33 cellular contexts compared by ENCODE assay signal in genomic region chr15:90222538-90222937, GRCh38. TPM values are rescaled to one million over a fixed set of nuclear protein-coding genes. Genes with fewer than 3 reads are reported as not detected.
"Had no signal": no experiment of that assay in that cellular context is flagged by ENCODE, and none has a peak within 500 bp of the region (broad histone marks: within the 10 kb centered on the region; RNA-seq: fewer than 3 reads in every experiment).

No MANE protein-coding gene starts in this region.

- DNase-seq: activated CD4-positive, alpha-beta T cell treated with anti-CD3 and anti-CD28 coated beads for 48 hours; activated CD4-positive, alpha-beta T cell treated with anti-CD3 and anti-CD28 coated beads, Interleukin-2, amount 50 U/mL, for 1 hour; activated CD4-positive, alpha-beta T cell treated with anti-CD3 and anti-CD28 coated beads, Interleukin-2, amount 50 U/mL, for 48 hours; activated CD8-positive, alpha-beta memory T cell treated with anti-CD3 and anti-CD28 coated beads, Interleukin-2, amount 10 ng/mL, durations not matched to agents 7 days and 5 days; activated CD8-positive, alpha-beta memory T cell treated with anti-CD3 and anti-CD28 coated beads, Interleukin-2, amount 50 U/mL, for 4 hours; activated CD8-positive, alpha-beta T cell treated with anti-CD3 and anti-CD28 coated beads for 36 hours; activated effector memory CD4-positive, alpha-beta T cell treated with anti-CD3 and anti-CD28 coated beads, Interleukin-2, amount 50 U/mL, for 16 hours; activated naive CD4-positive, alpha-beta T cell treated with anti-CD3 and anti-CD28 coated beads for 36 hours; activated naive CD8-positive, alpha-beta T cell treated with anti-CD3 and anti-CD28 coated beads for 36 hours; activated naive CD8-positive, alpha-beta T cell treated with anti-CD3 and anti-CD28 coated beads, Interleukin-2, amount 50 U/mL, for 24 hours; activated T-cell treated with anti-CD3 and anti-CD28 coated beads, Interleukin-2, amount 50 U/mL, for 1 hour; activated T-cell treated with anti-CD3 and anti-CD28 coated beads, Interleukin-2, amount 50 U/mL, for 48 hours; adrenal gland; amygdala; body of pancreas; caudate nucleus; cortex of kidney; dermis blood vessel endothelial cell; effector CD4-positive, alpha-beta T cell; effector memory CD8-positive, alpha-beta T cell; erythroblast; foreskin keratinocyte; gastrocnemius medialis; heart right ventricle; T-helper 2 cell had no signal

- H3K9me3 ChIP-seq: adrenal gland, body of pancreas, esophagus muscularis mucosa, gastrocnemius medialis, heart right ventricle had no signal

- H3K4me3 Mint-ChIP-seq: activated CD8-positive, alpha-beta memory T cell treated with anti-CD3 and anti-CD28 coated beads, Interleukin-2, amount 10 ng/mL, durations not matched to agents 7 days and 5 days; activated CD8-positive, alpha-beta T cell treated with anti-CD3 and anti-CD28 coated beads for 36 hours; activated naive CD4-positive, alpha-beta T cell treated with anti-CD3 and anti-CD28 coated beads for 36 hours; activated naive CD4-positive, alpha-beta T cell treated with anti-CD3 and anti-CD28 coated beads, Interleukin-2, amount 50 U/mL, for 24 hours; activated naive CD8-positive, alpha-beta T cell treated with anti-CD3 and anti-CD28 coated beads for 36 hours; activated naive CD8-positive, alpha-beta T cell treated with anti-CD3 and anti-CD28 coated beads, Interleukin-2, amount 50 U/mL, for 24 hours; activated T-helper 1 cell treated with anti-CD3 and anti-CD28 coated beads, Interleukin-12 subunit alpha, Interleukin-12 subunit beta, Interleukin-2, Interleukin-4 antibody, amounts not matched to agents 30 ng/mL and 10 ng/mL and 1 ng/mL, durations not matched to agents 14 hours and 24 hours and 36 hours; effector memory CD8-positive, alpha-beta T cell; WTC11 had no signal

- ATAC-seq: activated CD4-positive, CD25-positive, alpha-beta regulatory T cell treated with anti-CD3 and anti-CD28 coated beads, Interleukin-2, amount 50 U/mL, for 24 hours; activated CD8-positive, alpha-beta memory T cell treated with anti-CD3 and anti-CD28 coated beads, Interleukin-2, amount 10 ng/mL, durations not matched to agents 7 days and 5 days; activated CD8-positive, alpha-beta T cell treated with anti-CD3 and anti-CD28 coated beads for 36 hours; activated naive CD8-positive, alpha-beta T cell treated with anti-CD3 and anti-CD28 coated beads, Interleukin-2, amount 50 U/mL, for 24 hours; body of pancreas; effector memory CD8-positive, alpha-beta T cell; foreskin keratinocyte; gastrocnemius medialis; heart right ventricle; WTC11 had no signal

- H3K27ac Mint-ChIP-seq: activated CD8-positive, alpha-beta memory T cell treated with anti-CD3 and anti-CD28 coated beads, Interleukin-2, amount 10 ng/mL, durations not matched to agents 7 days and 5 days; activated CD8-positive, alpha-beta T cell treated with anti-CD3 and anti-CD28 coated beads for 36 hours; activated naive CD4-positive, alpha-beta T cell treated with anti-CD3 and anti-CD28 coated beads for 36 hours; activated naive CD4-positive, alpha-beta T cell treated with anti-CD3 and anti-CD28 coated beads, Interleukin-2, amount 50 U/mL, for 24 hours; activated naive CD8-positive, alpha-beta T cell treated with anti-CD3 and anti-CD28 coated beads for 36 hours; activated naive CD8-positive, alpha-beta T cell treated with anti-CD3 and anti-CD28 coated beads, Interleukin-2, amount 50 U/mL, for 24 hours; activated T-helper 1 cell treated with anti-CD3 and anti-CD28 coated beads, Interleukin-12 subunit alpha, Interleukin-12 subunit beta, Interleukin-2, Interleukin-4 antibody, amounts not matched to agents 30 ng/mL and 10 ng/mL and 1 ng/mL, durations not matched to agents 14 hours and 24 hours and 36 hours; activated T-helper 2 cell treated with anti-CD3 and anti-CD28 coated beads, Interferon-gamma antibody, Interleukin-2, Interleukin-4, amounts not matched to agents 10 μg/mL and 5 μg/mL and 100 μg/mL, durations not matched to agents 14 hours and 24 hours and 36 hours; effector memory CD8-positive, alpha-beta T cell; WTC11 had no signal

- H3K36me3 Mint-ChIP-seq: activated CD8-positive, alpha-beta memory T cell treated with anti-CD3 and anti-CD28 coated beads, Interleukin-2, amount 10 ng/mL, durations not matched to agents 7 days and 5 days; activated naive CD4-positive, alpha-beta T cell treated with anti-CD3 and anti-CD28 coated beads, Interleukin-2, amount 50 U/mL, for 24 hours; activated naive CD8-positive, alpha-beta T cell treated with anti-CD3 and anti-CD28 coated beads for 36 hours had no signal

- H3K9me3 Mint-ChIP-seq: activated CD8-positive, alpha-beta T cell treated with anti-CD3 and anti-CD28 coated beads for 36 hours; activated naive CD4-positive, alpha-beta T cell treated with anti-CD3 and anti-CD28 coated beads for 36 hours; activated naive CD4-positive, alpha-beta T cell treated with anti-CD3 and anti-CD28 coated beads, Interleukin-2, amount 50 U/mL, for 24 hours; activated naive CD8-positive, alpha-beta T cell treated with anti-CD3 and anti-CD28 coated beads for 36 hours; activated naive CD8-positive, alpha-beta T cell treated with anti-CD3 and anti-CD28 coated beads, Interleukin-2, amount 50 U/mL, for 24 hours; activated T-helper 1 cell treated with anti-CD3 and anti-CD28 coated beads, Interleukin-12 subunit alpha, Interleukin-12 subunit beta, Interleukin-2, Interleukin-4 antibody, amounts not matched to agents 30 ng/mL and 10 ng/mL and 1 ng/mL, durations not matched to agents 14 hours and 24 hours and 36 hours; activated T-helper 2 cell treated with anti-CD3 and anti-CD28 coated beads, Interferon-gamma antibody, Interleukin-2, Interleukin-4, amounts not matched to agents 10 μg/mL and 5 μg/mL and 100 μg/mL, durations not matched to agents 14 hours and 24 hours and 36 hours; effector memory CD8-positive, alpha-beta T cell; WTC11 had no signal

- H3K4me1 Mint-ChIP-seq: WTC11 had no signal

- H3K27ac ChIP-seq: adrenal gland, body of pancreas, esophagus muscularis mucosa, foreskin keratinocyte, gastrocnemius medialis, heart right ventricle had no signal

- H3K4me3 ChIP-seq: adrenal gland, body of pancreas, esophagus muscularis mucosa, gastrocnemius medialis, heart right ventricle had no signal

- H3K27me3 Mint-ChIP-seq: activated CD8-positive, alpha-beta memory T cell treated with anti-CD3 and anti-CD28 coated beads, Interleukin-2, amount 10 ng/mL, durations not matched to agents 7 days and 5 days; activated CD8-positive, alpha-beta T cell treated with anti-CD3 and anti-CD28 coated beads for 36 hours; activated naive CD4-positive, alpha-beta T cell treated with anti-CD3 and anti-CD28 coated beads, Interleukin-2, amount 50 U/mL, for 24 hours; activated naive CD8-positive, alpha-beta T cell treated with anti-CD3 and anti-CD28 coated beads for 36 hours; activated naive CD8-positive, alpha-beta T cell treated with anti-CD3 and anti-CD28 coated beads, Interleukin-2, amount 50 U/mL, for 24 hours; effector memory CD8-positive, alpha-beta T cell had no signal

- H3K27me3 ChIP-seq: adrenal gland, body of pancreas, esophagus muscularis mucosa, foreskin keratinocyte, gastrocnemius medialis, heart right ventricle had no signal

RNA-seq across cellular contexts. Expression of gene TTLL13, which starts 26.8 kb away (rescaled TPM):
- total RNA-seq: aorta, body of pancreas, chondrocyte, foreskin keratinocyte, gastrocnemius medialis had no signal
- polyA plus RNA-seq: aorta, foreskin keratinocyte had no signal
